Comparison of ENCODE assay signal across 28 cellular contexts in the genomic region with DNA sequence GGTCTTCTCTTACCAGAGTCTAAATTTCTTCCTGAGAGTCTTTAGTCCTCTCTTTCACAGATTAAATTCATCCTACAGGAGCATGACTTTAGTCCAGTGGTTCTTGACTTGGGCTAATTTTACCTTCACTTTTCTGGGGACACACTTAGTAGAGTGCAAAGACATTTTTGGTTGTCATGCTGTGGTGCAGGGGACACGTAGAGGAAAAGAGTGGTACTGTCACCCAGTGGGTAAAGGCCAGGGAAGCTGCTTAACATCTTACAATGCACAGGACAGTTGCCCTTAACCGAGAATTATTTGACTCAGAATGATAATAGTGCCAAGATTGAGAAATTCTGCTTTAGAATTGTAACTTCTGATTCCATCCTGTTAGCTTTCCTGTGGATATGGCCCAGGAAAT.
DNase-seq lines count a peak whose midpoint lies in the region; ATAC-seq, FAIRE-seq and TF ChIP-seq lines count a peak whose summit lies in the region.
"Had no signal": no experiment of that assay in that cellular context is flagged by ENCODE, and none has a peak within 500 bp of the region (broad histone marks: within the 10 kb centered on the region; RNA-seq: fewer than 3 reads in every experiment).

No MANE protein-coding gene starts in this region.

- RAD21 ChIA-PET in GM12878 (lab: Charles Lee; ENCODE audit: unreplicated experiment): no interaction called here

- no peak for TF ChIP-seq POLR2A in GM12878 (IDR thresholded peaks at IDR 0.05; ENCODE audit: low read depth, low read length)

- no peak overlapping the region for H3K4me3 ChIP-seq in BLaER1 treated with 17β-estradiol and CSF1 and Interleukin-3, amounts not matched to agents 10 nM and 100 nM
- H3K4me3 ChIP-seq in GM12875 (ENCODE audit: low read depth, low read length): no peak overlapping the region
- no peak overlapping the region for H3K4me3 ChIP-seq in GM12878
- no peak overlapping the region for H3K4me3 ChIP-seq in left lung
- H3K4me3 ChIP-seq in smooth muscle cell: no peak overlapping the region

- H3K9ac ChIP-seq in BLaER1 treated with 17β-estradiol and CSF1 and Interleukin-3, amounts not matched to agents 10 nM and 100 nM: no peak overlapping the region
- H3K9ac ChIP-seq in GM12878 (ENCODE audit: control insufficient read depth, insufficient read depth, low read length): no peak overlapping the region
- H3K9ac ChIP-seq in smooth muscle cell (ENCODE audit: low read depth): no peak overlapping the region
- H3K9ac ChIP-seq: SK-N-SH had no signal

- no peaks in the 10 kb centered on the region for H3K9me3 ChIP-seq in BLaER1 treated with 17β-estradiol and CSF1 and Interleukin-3, amounts not matched to agents 10 nM and 100 nM (replicated peaks in 1 of 11)
- H3K9me3 ChIP-seq in GM12878 (replicated peaks; ENCODE audit: control insufficient read depth, insufficient read depth, low read length): no peaks in the 10 kb centered on the region
- H3K9me3 ChIP-seq in left lung: no peaks in the 10 kb centered on the region
- H3K9me3 ChIP-seq in smooth muscle cell (replicated peaks; ENCODE audit: low read depth): no peaks in the 10 kb centered on the region
- H3K9me3 ChIP-seq: SK-N-SH had no signal

- SMC1A ChIA-PET in GM12878 (lab: Charles Lee; ENCODE audit: uncharacterized antibody, unreplicated experiment): no interaction called here

- 0% methylated on average over 2 of the region's 2 CpGs for WGBS in GM12878 (ENCODE audit: insufficient coverage, insufficient replicate concordance, low lambda C conversion rate, missing lambda C conversion rate)
- WGBS in smooth muscle cell (ENCODE audit: low lambda C conversion rate): 79% methylated on average over 2 of the region's 2 CpGs

- POLR2A ChIA-PET in GM12878 (lab: Charles Lee): no interaction called here

- H3F3A ChIP-seq in smooth muscle cell (ENCODE audit: low read depth): no peaks in the 10 kb centered on the region

- FAIRE-seq in GM12878 (lab: Jason Lieb, UNC): no peak
- FAIRE-seq: H54, HTR-8/SVneo, RCC 7860 had no signal

- peaks cover 0 to 13% (median 8%) of the 10 kb centered on the region in 10 experiments; a peak in 13 of 20 replicates for H3K4me1 ChIP-seq in BLaER1 treated with 17β-estradiol and CSF1 and Interleukin-3, amounts not matched to agents 10 nM and 100 nM
- H3K4me1 ChIP-seq in GM12878 (ENCODE audit: control insufficient read depth, insufficient read depth, low read length) (no peaks in the 10 kb centered on the region), left lung (no peaks in the 10 kb centered on the region), smooth muscle cell (ENCODE audit: low read depth) (no peaks in the 10 kb centered on the region)

- no peaks in the 10 kb centered on the region for H3K36me3 ChIP-seq in BLaER1 treated with 17β-estradiol and CSF1 and Interleukin-3, amounts not matched to agents 10 nM and 100 nM
- H3K36me3 ChIP-seq in GM12878 (ENCODE audit: control insufficient read depth in 2 of 2, insufficient read depth in 2 of 2, low read length in 1 of 2): no peaks in the 10 kb centered on the region
- no peaks in the 10 kb centered on the region for H3K36me3 ChIP-seq in left lung
- H3K36me3 ChIP-seq in smooth muscle cell (ENCODE audit: low read depth): no peaks in the 10 kb centered on the region

- BruUV-seq in GM12878 (replicated peaks; lab: Mats Ljungman, UMichigan): no TSS peak

- CTCF ChIA-PET in GM12878 (lab: Yijun Ruan, JAX): no interaction called here

- H3K4me2 ChIP-seq in BLaER1 treated with 17β-estradiol and CSF1 and Interleukin-3, amounts not matched to agents 10 nM and 100 nM: peak overlapping the region in 9 of 11 experiments; percentile 9 to 47 (median 32); a peak in 14 of 22 replicates
- H3K4me2 ChIP-seq in GM12878 (ENCODE audit: control insufficient read depth, insufficient read depth) (no peak overlapping the region), smooth muscle cell (no peak overlapping the region)
- H3K4me2 ChIP-seq: SK-N-SH had no signal

- H3K79me2 ChIP-seq in GM12878 (ENCODE audit: control insufficient read depth, insufficient read depth, low read length) (no peaks in the 10 kb centered on the region), smooth muscle cell (ENCODE audit: low read depth) (no peaks in the 10 kb centered on the region)

- H3K27me3 ChIP-seq in BLaER1 treated with 17β-estradiol and CSF1 and Interleukin-3, amounts not matched to agents 10 nM and 100 nM: no peaks in the 10 kb centered on the region
- no peaks in the 10 kb centered on the region for H3K27me3 ChIP-seq in GM12878 (replicated peaks in 1 of 2; ENCODE audit: control insufficient read depth in 2 of 2, insufficient read depth in 2 of 2, low read length in 1 of 2)
- H3K27me3 ChIP-seq in left lung: no peaks in the 10 kb centered on the region
- no peaks in the 10 kb centered on the region for H3K27me3 ChIP-seq in smooth muscle cell (ENCODE audit: low read depth)

- peak; percentile 41; the same call in 1 of the 2 replicates for TF ChIP-seq RAD21 in GM12878 (IDR thresholded peaks at IDR 0.05; ENCODE audit: insufficient read depth, low read depth, low read length)

- no peak overlapping the region for H2AFZ ChIP-seq in GM12878 (ENCODE audit: control insufficient read depth, low read depth, low read length)
- H2AFZ ChIP-seq in smooth muscle cell (ENCODE audit: low read depth): no peak overlapping the region

- intact Hi-C loops in GM12878 (cut with micrococcal nuclease; ENCODE audit: unreplicated experiment): loop anchor here (5.0 kb wide), 1 partner anchor 661 kb away; no protein-coding TSS in a partner anchor
- intact Hi-C loops in left lung (cut with DNase I): no loop called here

- peak; percentile 6 for DNase-seq in NAMALWA (ENCODE audit: low spot score)
- no peak for DNase-seq in GM12878 (ENCODE audit: low read depth, low spot score)
- no peak for DNase-seq in left lung
- DNase-seq in smooth muscle cell (lab: John Stamatoyannopoulos, UW; ENCODE audit: unreplicated experiment): no peak
- no peak for DNase-seq in activated T-cell treated with anti-CD3 and anti-CD28 coated beads for 4 hours
- DNase-seq: C1 segment of cervical spinal cord; CD8-positive, alpha-beta T cell; DMS 273 treated with DMSO at 0.1 percent for 48 hours; DMS79; EL; GDM1; KBM-7; MM.1S; NCI-H1048; NCI-H1417; NCI-H1694; NCI-H2029 treated with DMSO at 0.1 percent for 48 hours; NCI-H446 treated with DMSO at 0.1 percent for 48 hours; NCI-H526; NCI-H82; SK-N-SH; SW 1271 had no signal

- TF ChIP-seq CTCF in GM12875 (IDR thresholded peaks at IDR 0.05; ENCODE audit: borderline replicate concordance, insufficient read depth, low read depth, low read length): 0 out of 2 replicates have a peak, but pooled peaks have one; percentile 6
- 0 out of 6 replicates have a peak, but pooled peaks of 1 of the 3 experiments have one; percentile 10 for TF ChIP-seq CTCF in GM12878 (IDR thresholded peaks at IDR 0.05 in 2 of 3, conservative IDR thresholded peaks at IDR 0.05 in 1 of 3; ENCODE audit: control insufficient read depth in 2 of 3, extremely low read depth in 1 of 3, insufficient read depth in 1 of 3, low read depth in 3 of 3, low read length in 3 of 3)
- no peak for TF ChIP-seq CTCF in left lung (IDR thresholded peaks at IDR 0.05)
- no peak for TF ChIP-seq CTCF in smooth muscle cell (IDR thresholded peaks at IDR 0.05; ENCODE audit: borderline replicate concordance, insufficient read depth, poor library complexity, severe bottlenecking)

- H4K20me1 ChIP-seq in BLaER1 treated with 17β-estradiol and CSF1 and Interleukin-3, amounts not matched to agents 10 nM and 100 nM: no peaks in the 10 kb centered on the region
- H4K20me1 ChIP-seq in GM12878 (ENCODE audit: control insufficient read depth, insufficient read depth): no peaks in the 10 kb centered on the region
- H4K20me1 ChIP-seq in smooth muscle cell (ENCODE audit: low read depth): no peaks in the 10 kb centered on the region

- TF ChIP-seq EP300 in GM12878 (IDR thresholded peaks at IDR 0.05; ENCODE audit: borderline replicate concordance in 1 of 2, control insufficient read depth in 1 of 2, low read depth in 2 of 2, low read length in 2 of 2): no peak

- H3K27ac ChIP-seq in BLaER1 treated with 17β-estradiol and CSF1 and Interleukin-3, amounts not matched to agents 10 nM and 100 nM: no peak overlapping the region
- H3K27ac ChIP-seq in GM12878 (ENCODE audit: control insufficient read depth, insufficient read depth) (no peak overlapping the region), left lung (no peak overlapping the region), smooth muscle cell (ENCODE audit: low read depth) (no peak overlapping the region)

- ATAC-seq in GM12878: peak; percentile 78
- no peak for ATAC-seq in left lung
- ATAC-seq in HG02763 (IDR thresholded peaks at IDR 0.05; ENCODE audit: unreplicated experiment): no peak
- ATAC-seq: CD8-positive, alpha-beta T cell had no signal

- in situ Hi-C loops in GM12878 (cut with MboI): no loop called here

TF ChIP-seq in GM12878, 131 proteins besides CTCF, POLR2A, EP300 and RAD21 (continues in another document):
- TF ChIP-seq ZNF217 (IDR thresholded peaks at IDR 0.05): no peak

Comparison
In these comparisons a context has a peak if more than half of its experiments do, and no peak if none do; other contexts are left out.
1. H3K4me2 ChIP-seq: peak in BLaER1 treated with 17β-estradiol and CSF1 and Interleukin-3, amounts not matched to agents 10 nM and 100 nM (9 of 11); none in GM12878 (single experiment) and smooth muscle cell (single experiment).